9 cellular contexts compared by ENCODE assay signal in genomic region chr20:57620274-57620990, GRCh38. TPM values are rescaled to one million over a fixed set of nuclear protein-coding genes. Genes with fewer than 3 reads are reported as not detected.
DNase-seq lines count a peak whose midpoint lies in the region; ATAC-seq lines count a peak whose summit lies in the region.
"Had no signal": no experiment of that assay in that cellular context is flagged by ENCODE, and none has a peak within 500 bp of the region (broad histone marks: within the 10 kb centered on the region; RNA-seq: fewer than 3 reads in every experiment).

ZBP1 (minus strand) TSS chr20:57620426; CDS start chr20:57620295, 131 bp downstream.

- no peaks in the 10 kb centered on the region for H3K9me2 ChIP-seq in Karpas-422 (replicated peaks; ENCODE audit: insufficient read depth, low read length)

- H3K27ac Mint-ChIP-seq in activated naive CD4-positive, alpha-beta T cell treated with anti-CD3 and anti-CD28 coated beads, Interleukin-2, amount 50 U/mL, for 24 hours: peak within 1 kb of the TSS; percentile 96

- H3K4me1 ChIP-seq in Karpas-422 (ENCODE audit: low read length): peaks cover 44% of the 10 kb centered on the region

- no peaks in the 10 kb centered on the region for H3K9me3 Mint-ChIP-seq in activated naive CD4-positive, alpha-beta T cell treated with anti-CD3 and anti-CD28 coated beads, Interleukin-2, amount 50 U/mL, for 24 hours

- H3K36me3 Mint-ChIP-seq in activated naive CD4-positive, alpha-beta T cell treated with anti-CD3 and anti-CD28 coated beads, Interleukin-2, amount 50 U/mL, for 24 hours: peaks cover 11% of the 10 kb centered on the region

- H3K4me3 Mint-ChIP-seq in activated naive CD4-positive, alpha-beta T cell treated with anti-CD3 and anti-CD28 coated beads, Interleukin-2, amount 50 U/mL, for 24 hours: peak within 1 kb of the TSS; percentile 88

- peak within 1 kb of the TSS; percentile 86 for H2AFZ ChIP-seq in Karpas-422 (ENCODE audit: low read length)

- H3K27me3 ChIP-seq in Karpas-422 (ENCODE audit: low read length): peaks cover 3% of the 10 kb centered on the region; the same call in 1 of the 2 replicates

- peak within 1 kb of the TSS; percentile 66 for H3K27ac ChIP-seq in Karpas-422 (ENCODE audit: low read length)

- H3K9me3 ChIP-seq in Karpas-422 (ENCODE audit: low read length): no peaks in the 10 kb centered on the region

- no peaks in the 10 kb centered on the region for H3K79me2 ChIP-seq in Karpas-422 (ENCODE audit: low read length)

- no peaks in the 10 kb centered on the region for H3K27me3 Mint-ChIP-seq in activated naive CD4-positive, alpha-beta T cell treated with anti-CD3 and anti-CD28 coated beads, Interleukin-2, amount 50 U/mL, for 24 hours

- peak; percentile 38 for ATAC-seq in GM18508 (IDR thresholded peaks at IDR 0.05; ENCODE audit: insufficient read depth, unreplicated experiment)
- peak; percentile 54 for ATAC-seq in GM21528 (IDR thresholded peaks at IDR 0.05; ENCODE audit: low FRiP score, unreplicated experiment)

- peaks cover 65% of the 10 kb centered on the region for H3K4me1 Mint-ChIP-seq in activated naive CD4-positive, alpha-beta T cell treated with anti-CD3 and anti-CD28 coated beads, Interleukin-2, amount 50 U/mL, for 24 hours

- peak within 1 kb of the TSS; percentile 54 for H3K4me3 ChIP-seq in Karpas-422 (ENCODE audit: low read length)

- peak; percentile 74 for DNase-seq in Karpas-422
- peak in 2 of 3 experiments; percentile 17 to 35 for DNase-seq in stimulated activated CD4-positive, alpha-beta T cell treated with anti-CD3 and anti-CD28 coated beads, TNF-alpha, amount 100 ng/mL, for 24 hours (ENCODE audit: low read depth in 3 of 3)
- DNase-seq in HK-2 (ENCODE audit: unreplicated experiment): no peak
- DNase-seq in hepatic stellate cell (ENCODE audit: low spot score): no peak
- DNase-seq in globus pallidus (ENCODE audit: low spot score): no peak

- no peaks in the 10 kb centered on the region for H4K20me1 ChIP-seq in Karpas-422 (ENCODE audit: insufficient read depth, low read depth, low read length)

- H3K36me3 ChIP-seq in Karpas-422 (ENCODE audit: insufficient read depth, low read length): no peaks in the 10 kb centered on the region

- peak within 1 kb of the TSS; percentile 74 for H3K4me2 ChIP-seq in Karpas-422 (ENCODE audit: low read depth, low read length, poor library complexity, severe bottlenecking)

- peak within 1 kb of the TSS; percentile 52 for H3K9ac ChIP-seq in Karpas-422 (ENCODE audit: low read length)

RNA-seq across cellular contexts. Expression of gene ZBP1, which starts in this region (rescaled TPM):
- 2.9 and 7.6 TPM in 2 replicates for total RNA-seq in Karpas-422 (2014; rRNA removed; shearing (Covaris generic); ENCODE audit: low replicate concordance)
- total RNA-seq: glomerular endothelial cell had no signal

Comparison
In these comparisons a context has a peak if more than half of its experiments do, and no peak if none do; other contexts are left out.
1. DNase-seq: peak in Karpas-422 (single experiment) and stimulated activated CD4-positive, alpha-beta T cell treated with anti-CD3 and anti-CD28 coated beads, TNF-alpha, amount 100 ng/mL, for 24 hours (2 of 3); none in HK-2 (single experiment), hepatic stellate cell (single experiment) and globus pallidus (single experiment).